Comparison of ENCODE assay signal across 9 cellular contexts in the genomic region with DNA sequence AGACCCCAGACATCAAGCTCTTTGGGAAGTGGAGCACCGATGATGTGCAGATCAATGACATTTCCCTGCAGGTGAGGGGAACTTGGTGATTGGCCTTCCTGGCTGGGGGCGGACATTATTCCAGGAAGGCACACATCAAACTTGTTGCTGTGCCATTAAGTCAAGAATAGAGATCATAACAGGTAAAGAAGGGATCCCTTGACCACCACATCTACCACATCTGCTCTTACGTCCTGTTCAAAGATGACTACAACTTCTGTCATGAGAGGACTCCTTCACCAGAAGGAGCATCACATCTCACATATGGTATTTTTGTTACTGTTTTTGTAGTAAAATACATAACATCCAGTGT. TPM values are rescaled to one million over a fixed set of nuclear protein-coding genes. Genes with fewer than 3 reads are reported as not detected.
DNase-seq lines count a peak whose midpoint lies in the region; ATAC-seq, FAIRE-seq and TF ChIP-seq lines count a peak whose summit lies in the region.
"Had no signal": no experiment of that assay in that cellular context is flagged by ENCODE, and none has a peak within 500 bp of the region (broad histone marks: within the 10 kb centered on the region; RNA-seq: fewer than 3 reads in every experiment).

No MANE protein-coding gene starts in this region.

- peak overlapping the region; percentile 98 for H3K27ac Mint-ChIP-seq in MCF 10A (ENCODE audit: low read depth, unreplicated experiment)

- CTCF ChIA-PET in A549 (lab: Yijun Ruan, JAX) (interaction anchor here (0.9 to 1.2 kb wide), 2 partner anchors 12 to 132 kb away, joined by 3 to 4 read pairs; a partner anchor contains a TSS), MCF 10A (lab: Yijun Ruan, JAX) (interaction anchor here (0.6 to 1.1 kb wide), 3 partner anchors 12 to 80 kb away, joined by 3 to 6 read pairs (median 5); no protein-coding TSS in a partner anchor)

- H3K4me1 Mint-ChIP-seq in MCF 10A (ENCODE audit: insufficient read depth, unreplicated experiment) = peaks cover 18% of the 10 kb centered on the region

- TF ChIP-seq CTCF in A549 (IDR thresholded peaks at IDR 0.05) = no peak
- TF ChIP-seq CTCF in MCF 10A (IDR thresholded peaks at IDR 0.05; ENCODE audit: unreplicated experiment) = no peak

- 38% methylated on average over 3 of the region's 3 CpGs for WGBS in A549 (ENCODE audit: missing lambda C conversion rate)

- no peak for DNase-seq in A549 (ENCODE audit: low read depth in 1 of 2, low spot score in 1 of 2)
- DNase-seq in MCF 10A (ENCODE audit: unreplicated experiment) = no peak
- DNase-seq in cerebellar nuclear complex (lab: John Stamatoyannopoulos, UW) = no peak
- no peak for DNase-seq in foreskin melanocyte
- no peak for DNase-seq in anterior cingulate cortex (lab: John Stamatoyannopoulos, UW)
- no peak for DNase-seq in stimulated activated CD4-positive, alpha-beta T cell treated with anti-CD3 and anti-CD28 coated beads, Interleukin-12 subunit alpha, Interleukin-12 subunit beta, amount 100 ng/mL, for 4 hours

- ATAC-seq in A549 = no peak

- no peak for TF ChIP-seq POLR2A in A549 (IDR thresholded peaks at IDR 0.05; ENCODE audit: low read length)

- H3K4me3 Mint-ChIP-seq in MCF 10A (ENCODE audit: unreplicated experiment) = peak overlapping the region; percentile 92

- POLR2A ChIA-PET in A549 (lab: Yijun Ruan, JAX) = interaction anchor here (1.0 to 1.7 kb wide), 2 partner anchors 26 to 62 kb away, joined by 3 to 10 read pairs; a partner anchor contains a TSS
- POLR2A ChIA-PET in MCF 10A (lab: Yijun Ruan, JAX) = interaction anchor here (0.7 to 4.7 kb wide), 9 partner anchors 8 to 155 kb away, joined by 3 to 27 read pairs (median 4); a partner anchor contains a TSS

- H3K36me3 Mint-ChIP-seq in MCF 10A (ENCODE audit: insufficient read depth, unreplicated experiment) = peaks cover 73% of the 10 kb centered on the region

- FAIRE-seq in A549 (lab: Jason Lieb, UNC) = no peak
- FAIRE-seq: islet of Langerhans had no signal

- H3K4me1 ChIP-seq in A549 = peaks cover 38% of the 10 kb centered on the region
- peaks cover 18% of the 10 kb centered on the region for H3K4me1 ChIP-seq in HUES6 (ENCODE audit: control insufficient read depth, insufficient read depth, low read length)
- peaks cover 18 to 26% of the 10 kb centered on the region in 2 donors for H3K4me1 ChIP-seq in mucosa of rectum (ENCODE audit: control insufficient read depth in 2 of 2, insufficient read depth in 2 of 2, low read length in 2 of 2)

- H3K4me3 ChIP-seq in A549 = peak overlapping the region; percentile 81
- H3K4me3 ChIP-seq in HUES6 (ENCODE audit: low read depth, low read length) = peak overlapping the region; percentile 99
- peak overlapping the region; percentile 77 to 80 for H3K4me3 ChIP-seq in mucosa of rectum (ENCODE audit: low read length in 2 of 2)

- H3K9me3 Mint-ChIP-seq in MCF 10A (ENCODE audit: unreplicated experiment) = no peaks in the 10 kb centered on the region

- H3K36me3 ChIP-seq in HUES6 (ENCODE audit: control insufficient read depth, insufficient read depth, low read length) (peaks cover 49% of the 10 kb centered on the region), mucosa of rectum (ENCODE audit: control insufficient read depth in 2 of 2, insufficient read depth in 2 of 2, low read length in 2 of 2) (peaks cover 8 to 18% of the 10 kb centered on the region in 2 donors)

- TF ChIP-seq EP300 in A549 (IDR thresholded peaks at IDR 0.05) = no peak

- BruUV-seq in MCF 10A (replicated peaks; lab: Mats Ljungman, UMichigan) = no TSS peak

- TF ChIP-seq RAD21 in A549 (conservative IDR thresholded peaks at IDR 0.05 in 1 of 2, IDR thresholded peaks at IDR 0.05 in 1 of 2) = no peak

- H3K9ac ChIP-seq in HUES6 (ENCODE audit: low read length) (peak overlapping the region; percentile 93), mucosa of rectum (ENCODE audit: low read depth in 1 of 2, low read length in 2 of 2) (peak overlapping the region in 1 of 2 donors; percentile 89)

- H3K27me3 Mint-ChIP-seq in MCF 10A (ENCODE audit: insufficient read depth, unreplicated experiment) = no peaks in the 10 kb centered on the region

- H3K9me3 ChIP-seq in A549 (no peaks in the 10 kb centered on the region), HUES6 (ENCODE audit: control insufficient read depth, insufficient read depth, low read depth, low read length) (no peaks in the 10 kb centered on the region), mucosa of rectum (ENCODE audit: control insufficient read depth in 2 of 2, low read length in 2 of 2) (no peaks in the 10 kb centered on the region)

- intact Hi-C loops in MCF 10A (cut with micrococcal nuclease) = loop anchor here (5.0 kb wide), 1 partner anchor 161 kb away; a partner anchor contains a TSS

- H3K27ac ChIP-seq in A549 (peak overlapping the region; percentile 99; a peak in 5 of 6 replicates), HUES6 (ENCODE audit: low read depth, low read length) (no peak overlapping the region), mucosa of rectum (ENCODE audit: low read depth in 2 of 2, low read length in 2 of 2) (no peak overlapping the region)

- H3K27me3 ChIP-seq in HUES6 (ENCODE audit: control insufficient read depth, insufficient read depth, low read length) (no peaks in the 10 kb centered on the region), mucosa of rectum (ENCODE audit: control insufficient read depth in 2 of 2, insufficient read depth in 2 of 2, low read length in 2 of 2) (no peaks in the 10 kb centered on the region)

- peak overlapping the region; percentile 96 for H3K4me2 ChIP-seq in A549

TF ChIP-seq in A549, 52 proteins besides CTCF, POLR2A, EP300 and RAD21:
- TF ChIP-seq TP53 (CRISPR knock-in tag; IDR thresholded peaks at IDR 0.05) = no peak
- no peak for TF ChIP-seq TFCP2L1 (CRISPR knock-in tag; IDR thresholded peaks at IDR 0.05)
- TF ChIP-seq CHD2 (IDR thresholded peaks at IDR 0.05; ENCODE audit: low read length, partially characterized antibody) = no peak
- TF ChIP-seq SMC3 (IDR thresholded peaks at IDR 0.05) = no peak
- TF ChIP-seq SREBF2 (IDR thresholded peaks at IDR 0.05) = no peak
- no peak for TF ChIP-seq RNF2 (IDR thresholded peaks at IDR 0.05; ENCODE audit: borderline replicate concordance, low read depth)

RNA-seq across cellular contexts. Expression of a gene that starts 1.1 kb away (rescaled TPM):
- polyA plus RNA-seq in A549 (2011; rRNA removed) (2,475 and 2,940 TPM in 2 replicates), A549 (2017; fragmentation: RNase III; extraction: RNeasy Plus Mini Kit Qiagen cat#74134 plus additional on column Dnase treatment) (2,123 to 2,259 TPM (median 2,149 TPM) in 3 replicates)
- polyA plus RNA-seq in A549 (2012; cell fraction: cytosol; rRNA removed) = 6,321 and 6,544 TPM in 2 replicates
- polyA plus RNA-seq in A549 (2012; cell fraction: nucleus; rRNA removed) = 4,034 and 5,125 TPM in 2 replicates
- 2,205 and 2,566 TPM in 2 replicates for polyA minus RNA-seq in A549 (2011; rRNA and poly(A)+ RNA removed)
- total RNA-seq in MCF 10A (2022) = 1,779 and 1,872 TPM in 2 replicates

RNA-seq across cellular contexts. Expression of a gene that starts 7.3 kb away (rescaled TPM):
- polyA plus RNA-seq in A549 (2011; rRNA removed) (not detected in 2 replicates), A549 (2017; fragmentation: RNase III; extraction: RNeasy Plus Mini Kit Qiagen cat#74134 plus additional on column Dnase treatment) (not detected in 3 replicates)
- polyA plus RNA-seq in A549 (2012; cell fraction: cytosol; rRNA removed) = 0.04 and 0.11 TPM in 2 replicates
- polyA plus RNA-seq in A549 (2012; cell fraction: nucleus; rRNA removed) = 1.2 and 1.3 TPM in 2 replicates
- not detected in 2 replicates for polyA minus RNA-seq in A549 (2011; rRNA and poly(A)+ RNA removed)
- total RNA-seq in MCF 10A (2022) = 0.63 and 0.98 TPM in 2 replicates

RNA-seq across cellular contexts. Expression of a gene that starts 7.3 kb away (rescaled TPM):
- polyA plus RNA-seq in A549 (2011; rRNA removed) (0.70 and 0.74 TPM in 2 replicates), A549 (2017; fragmentation: RNase III; extraction: RNeasy Plus Mini Kit Qiagen cat#74134 plus additional on column Dnase treatment) (0.62 to 1.1 TPM (median 1.0 TPM) in 3 replicates)
- 0.93 and 1.6 TPM in 2 replicates for polyA plus RNA-seq in A549 (2012; cell fraction: cytosol; rRNA removed)
- polyA plus RNA-seq in A549 (2012; cell fraction: nucleus; rRNA removed) = 2.0 and 2.4 TPM in 2 replicates
- 0.29 and 0.41 TPM in 2 replicates for polyA minus RNA-seq in A549 (2011; rRNA and poly(A)+ RNA removed)
- 1.5 and 1.7 TPM in 2 replicates for total RNA-seq in MCF 10A (2022)

RNA-seq across cellular contexts. Expression of a gene that starts 20.3 kb away (rescaled TPM):
- polyA plus RNA-seq in A549 (2011; rRNA removed) (18.2 and 21.2 TPM in 2 replicates), A549 (2017; fragmentation: RNase III; extraction: RNeasy Plus Mini Kit Qiagen cat#74134 plus additional on column Dnase treatment) (13.6 to 15.6 TPM (median 14.8 TPM) in 3 replicates)
- polyA plus RNA-seq in A549 (2012; cell fraction: cytosol; rRNA removed) = 13.7 and 16.6 TPM in 2 replicates
- 14.3 and 17.3 TPM in 2 replicates for polyA plus RNA-seq in A549 (2012; cell fraction: nucleus; rRNA removed)
- polyA minus RNA-seq in A549 (2011; rRNA and poly(A)+ RNA removed) = 26.7 and 26.9 TPM in 2 replicates
- 14.6 and 18.1 TPM in 2 replicates for total RNA-seq in MCF 10A (2022)

RNA-seq across cellular contexts. Expression of a gene that starts 25.6 kb away (rescaled TPM):
- polyA plus RNA-seq in A549 (2011; rRNA removed) = 1.1 and 1.4 TPM in 2 replicates
- 1.2 and 1.9 TPM in 2 replicates for polyA plus RNA-seq in A549 (2012; cell fraction: cytosol; rRNA removed)
- polyA plus RNA-seq in A549 (2012; cell fraction: nucleus; rRNA removed) = 8.8 and 15.6 TPM in 2 replicates
- polyA plus RNA-seq in A549 (2017; fragmentation: RNase III; extraction: RNeasy Plus Mini Kit Qiagen cat#74134 plus additional on column Dnase treatment) = 1.6 to 2.4 TPM (median 2.0 TPM) in 3 replicates
- polyA minus RNA-seq in A549 (2011; rRNA and poly(A)+ RNA removed) = 2.1 and 4.2 TPM in 2 replicates
- 3.2 and 3.9 TPM in 2 replicates for total RNA-seq in MCF 10A (2022)

Comparison
In these comparisons a context has a peak if more than half of its experiments do, and no peak if none do; other contexts are left out.
1. H3K27ac ChIP-seq: peak in A549 (2 of 2); none in HUES6 (single experiment) and mucosa of rectum (0 of 2).
2. Peak in every context shown above with its lines, with median percentiles within 50 percentile points of each other: H3K4me3 ChIP-seq.